ENCODE assay signal across 8 cellular contexts in the genomic region with DNA sequence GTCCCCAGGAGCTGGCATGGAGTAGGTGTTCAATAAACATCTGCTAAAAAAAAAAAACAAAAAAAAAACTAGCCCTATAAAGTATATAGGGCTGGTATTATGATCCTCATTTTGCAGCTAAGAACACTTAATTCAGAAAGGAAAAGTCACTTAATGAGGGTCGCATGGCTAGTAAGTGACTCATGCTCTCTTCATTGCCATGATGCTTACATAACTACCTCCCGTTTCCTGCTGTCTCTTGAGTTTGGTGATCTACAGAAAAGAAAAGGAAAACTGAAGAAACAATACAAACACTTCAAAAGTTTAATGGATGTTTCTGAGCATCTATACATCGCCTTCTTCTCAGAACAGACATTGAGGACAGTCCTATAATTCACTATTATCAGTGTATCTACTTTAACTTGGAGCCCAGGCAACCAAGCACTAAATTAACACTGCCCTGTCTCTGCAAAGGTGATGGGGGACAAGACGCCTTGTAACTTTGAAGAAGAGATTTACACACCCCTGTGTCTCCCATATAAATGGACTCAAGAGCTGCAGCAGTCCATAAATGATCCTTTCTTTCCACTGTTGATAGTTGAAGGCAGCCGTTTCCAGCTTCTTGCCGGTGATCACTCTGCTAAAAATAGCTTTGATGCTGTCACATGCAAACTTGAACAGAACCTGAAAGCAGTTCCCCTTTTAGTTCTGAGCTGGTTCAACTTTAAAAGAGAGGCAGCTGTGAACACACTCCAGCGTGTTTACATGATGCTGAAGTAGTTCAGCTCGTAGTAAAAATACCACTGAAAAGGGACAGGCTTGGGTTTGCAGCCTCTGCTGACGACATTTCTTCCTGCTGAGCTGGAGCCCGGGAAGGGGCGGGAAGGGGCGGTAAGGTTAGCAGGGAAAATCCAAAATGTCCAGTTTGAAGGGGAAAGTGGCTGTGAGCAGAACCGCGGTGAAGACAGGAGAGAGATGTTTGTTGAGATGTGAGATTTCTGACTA.
DNase-seq lines count a peak whose midpoint lies in the region; ATAC-seq and TF ChIP-seq lines count a peak whose summit lies in the region.

No MANE protein-coding gene starts in this region.

- H3K27me3 Mint-ChIP-seq in activated T-cell treated with anti-CD3 and anti-CD28 coated beads, Interleukin-2, amount 50 U/mL, for 24 hours: no peaks in the 10 kb centered on the region
- peaks cover 1% of the 10 kb centered on the region for H3K27me3 Mint-ChIP-seq in HFFc6 (ENCODE audit: insufficient read depth)
- H3K27me3 Mint-ChIP-seq in T-helper 1 cell treated with Interleukin-12 subunit alpha and Interleukin-12 subunit beta and Interleukin-4 antibody, amounts not matched to agents 30 μg/mL and 1 μg/mL, for 36 hours (ENCODE audit: low read depth): no peaks in the 10 kb centered on the region

- intact Hi-C loops in uterus (cut with DNase I; ENCODE audit: low total_unique reads): loop anchor here (10.0 kb wide), 1 partner anchor 111 kb away; the partner anchor contains the start of gene FOXN3

- H3K9me3 Mint-ChIP-seq in activated T-cell treated with anti-CD3 and anti-CD28 coated beads, Interleukin-2, amount 50 U/mL, for 24 hours: peaks cover 11% of the 10 kb centered on the region
- no peaks in the 10 kb centered on the region for H3K9me3 Mint-ChIP-seq in HFFc6
- H3K9me3 Mint-ChIP-seq in T-helper 1 cell treated with Interleukin-12 subunit alpha and Interleukin-12 subunit beta and Interleukin-4 antibody, amounts not matched to agents 30 μg/mL and 1 μg/mL, for 36 hours: peaks cover 8% of the 10 kb centered on the region

- peak overlapping the region; percentile 60 for H3K4me3 Mint-ChIP-seq in activated T-cell treated with anti-CD3 and anti-CD28 coated beads, Interleukin-2, amount 50 U/mL, for 24 hours
- peak overlapping the region; percentile 87 for H3K4me3 Mint-ChIP-seq in HFFc6
- H3K4me3 Mint-ChIP-seq in T-helper 1 cell treated with Interleukin-12 subunit alpha and Interleukin-12 subunit beta and Interleukin-4 antibody, amounts not matched to agents 30 μg/mL and 1 μg/mL, for 36 hours: peak overlapping the region; percentile 83

- H3K9ac ChIP-seq in muscle layer of colon (ENCODE audit: low read length): peak overlapping the region; percentile 45

- peak overlapping the region; percentile 86 for H3K27ac Mint-ChIP-seq in activated T-cell treated with anti-CD3 and anti-CD28 coated beads, Interleukin-2, amount 50 U/mL, for 24 hours
- H3K27ac Mint-ChIP-seq in HFFc6: peak overlapping the region; percentile 99
- peak overlapping the region; percentile 97 for H3K27ac Mint-ChIP-seq in T-helper 1 cell treated with Interleukin-12 subunit alpha and Interleukin-12 subunit beta and Interleukin-4 antibody, amounts not matched to agents 30 μg/mL and 1 μg/mL, for 36 hours

- H3K4me1 Mint-ChIP-seq in activated T-cell treated with anti-CD3 and anti-CD28 coated beads, Interleukin-2, amount 50 U/mL, for 24 hours (ENCODE audit: low read depth): peaks cover 73% of the 10 kb centered on the region
- H3K4me1 Mint-ChIP-seq in HFFc6 (ENCODE audit: low read depth): peaks cover 62% of the 10 kb centered on the region
- H3K4me1 Mint-ChIP-seq in T-helper 1 cell treated with Interleukin-12 subunit alpha and Interleukin-12 subunit beta and Interleukin-4 antibody, amounts not matched to agents 30 μg/mL and 1 μg/mL, for 36 hours (ENCODE audit: low read depth): peaks cover 55% of the 10 kb centered on the region

- TF ChIP-seq POLR2A in uterus (IDR thresholded peaks at IDR 0.05): peak; percentile 13 to 29

- peak overlapping the region in 1 of 2 donors; percentile 18 for H3K4me3 ChIP-seq in muscle layer of colon (ENCODE audit: low read depth in 1 of 2, low read length in 2 of 2)
- peak overlapping the region; percentile 14 to 22 for H3K4me3 ChIP-seq in uterus

- H3K36me3 Mint-ChIP-seq in activated T-cell treated with anti-CD3 and anti-CD28 coated beads, Interleukin-2, amount 50 U/mL, for 24 hours (ENCODE audit: low read depth): peaks cover 57% of the 10 kb centered on the region
- peaks cover 11% of the 10 kb centered on the region for H3K36me3 Mint-ChIP-seq in HFFc6 (ENCODE audit: low read depth)
- peaks cover 25% of the 10 kb centered on the region for H3K36me3 Mint-ChIP-seq in T-helper 1 cell treated with Interleukin-12 subunit alpha and Interleukin-12 subunit beta and Interleukin-4 antibody, amounts not matched to agents 30 μg/mL and 1 μg/mL, for 36 hours (ENCODE audit: low read depth)

- ATAC-seq in esophagus mucosa: peak; percentile 49

- TF ChIP-seq CTCF in HFFc6 (IDR thresholded peaks at IDR 0.05): no peak
- no peak for TF ChIP-seq CTCF in uterus (IDR thresholded peaks at IDR 0.05)

- H3K27ac ChIP-seq in muscle layer of colon (ENCODE audit: low read depth, low read length) (peak overlapping the region; percentile 93), uterus (peak overlapping the region; percentile 83 to 96)

- no peaks in the 10 kb centered on the region for H3K36me3 ChIP-seq in muscle layer of colon (ENCODE audit: insufficient read depth, low read length)
- no peaks in the 10 kb centered on the region for H3K36me3 ChIP-seq in uterus

- H3K9me3 ChIP-seq in muscle layer of colon (ENCODE audit: low read length): no peaks in the 10 kb centered on the region
- no peaks in the 10 kb centered on the region for H3K9me3 ChIP-seq in uterus

- H3K4me1 ChIP-seq in muscle layer of colon (ENCODE audit: insufficient read depth, low read length): peaks cover 47% of the 10 kb centered on the region
- H3K4me1 ChIP-seq in uterus: peaks cover 4 to 11% of the 10 kb centered on the region in 2 donors

- H3K27me3 ChIP-seq in muscle layer of colon (ENCODE audit: control insufficient read depth in 1 of 2, insufficient read depth in 2 of 2, low read length in 2 of 2): no peaks in the 10 kb centered on the region
- H3K27me3 ChIP-seq in uterus: no peaks in the 10 kb centered on the region

- no peak for DNase-seq in activated T-cell treated with anti-CD3 and anti-CD28 coated beads, Interleukin-2, amount 50 U/mL, for 24 hours
- DNase-seq in activated T-cell treated with anti-CD3 and anti-CD28 coated beads for 4 hours (no peak), HFFc6 (peak; percentile 78), MV-4-11 (lab: John Stamatoyannopoulos, UW) (peak; percentile 90), uterus (peak; percentile 61 to 65)

Comparison
In these comparisons a context has a peak if more than half of its experiments do, and no peak if none do; other contexts are left out.
1. DNase-seq: peak in HFFc6 (single experiment), MV-4-11 (single experiment) and uterus (2 of 2); none in activated T-cell treated with anti-CD3 and anti-CD28 coated beads, Interleukin-2, amount 50 U/mL, for 24 hours (single experiment) and activated T-cell treated with anti-CD3 and anti-CD28 coated beads for 4 hours (single experiment).
2. Peak in every context shown above with its lines, with median percentiles within 50 percentile points of each other: H3K27ac Mint-ChIP-seq and H3K4me3 Mint-ChIP-seq.